ENCODE assay signal across 8 cellular contexts in genomic region chr20:31860431-31861345, GRCh38. TPM values are rescaled to one million over a fixed set of nuclear protein-coding genes. Genes with fewer than 3 reads are reported as not detected.
A peak's percentile ranks its signal among the peaks of the same experiment; 100 is the strongest.
DNase-seq lines count a peak whose midpoint lies in the region; TF ChIP-seq lines count a peak whose summit lies in the region.

No MANE protein-coding gene starts in this region.

- TF ChIP-seq POLR2A in adrenal gland (IDR thresholded peaks at IDR 0.05) = peak in 1 of 2 donors; percentile 54

- H3K4me1 ChIP-seq in adrenal gland (replicated peaks in 1 of 2) (peaks cover 14 to 20% of the 10 kb centered on the region in 2 donors), stomach smooth muscle (ENCODE audit: control insufficient read depth, insufficient read depth, low read length) (peaks cover 11% of the 10 kb centered on the region)

- no peaks in the 10 kb centered on the region for H3K27me3 ChIP-seq in adrenal gland
- peaks cover 38 to 44% of the 10 kb centered on the region in 2 donors for H3K27me3 ChIP-seq in stomach smooth muscle (ENCODE audit: control insufficient read depth in 1 of 2, insufficient read depth in 2 of 2, low read length in 2 of 2)

- H3K36me3 ChIP-seq in adrenal gland (replicated peaks in 1 of 2) (no peaks in the 10 kb centered on the region), stomach smooth muscle (ENCODE audit: control insufficient read depth in 2 of 2, insufficient read depth in 2 of 2, low read length in 2 of 2) (no peaks in the 10 kb centered on the region)

- H3K4me3 ChIP-seq in Jurkat, Clone E6-1 (ENCODE audit: low read length) = peak overlapping the region; percentile 60
- H3K4me3 ChIP-seq in adrenal gland (peak overlapping the region in 2 of 4 donors; percentile 43 to 83), stomach smooth muscle (ENCODE audit: low read length in 2 of 2) (peak overlapping the region; percentile 35 to 67)

- intact Hi-C loops in adrenal gland (cut with DNase I) = no loop called here

- WGBS in adrenal gland, 4 donors = 8 to 11% (median 9%) methylated on average over 19 to 32 of the region's 32 CpGs

- no peak for TF ChIP-seq CTCF in adrenal gland (IDR thresholded peaks at IDR 0.05)

- peak; percentile 37 to 68 for DNase-seq in NCI-H526 (lab: John Stamatoyannopoulos, UW)
- DNase-seq in NCI-H526 treated with DMSO at 0.1 percent for 48 hours (lab: John Stamatoyannopoulos, UW) = no peak
- DNase-seq in Jurkat, Clone E6-1 (ENCODE audit: low read depth, low spot score) = no peak
- DNase-seq in adrenal gland = peak; percentile 53 to 80 (median 67)
- peak; percentile 61 for DNase-seq in iPS-NIHi11 (ENCODE audit: low spot score)
- no peak for DNase-seq in KBM-7
- no peak for DNase-seq in NCI-H1694 (lab: John Stamatoyannopoulos, UW)

- H3K27ac ChIP-seq in adrenal gland = peak overlapping the region in 1 of 5 donors; percentile 34
- H3K27ac ChIP-seq in stomach smooth muscle (ENCODE audit: low read length) = no peak overlapping the region

- peak overlapping the region in 1 of 2 donors; percentile 22 for H3K9ac ChIP-seq in stomach smooth muscle (ENCODE audit: low read length in 2 of 2)

- H3K9me3 ChIP-seq in adrenal gland (replicated peaks in 1 of 3) (no peaks in the 10 kb centered on the region), stomach smooth muscle (ENCODE audit: control insufficient read depth in 2 of 2, low read length in 2 of 2) (no peaks in the 10 kb centered on the region)

- in situ Hi-C loops in KBM-7 (cut with MboI; ENCODE audit: low pct_unique_long_range_greater_than_20kb, low sequenced_read_pairs) = no loop called here

RNA-seq across cellular contexts. Expression of gene DUSP15, which starts 9.6 kb away (rescaled TPM):
- 2.3 TPM for polyA plus RNA-seq in Jurkat, Clone E6-1 (2012; ENCODE audit: insufficient read depth, insufficient read length)
- 10 to 100 TPM in 2 of 8 donors, 1 to 10 TPM in 6; 3.9 to 16.1 (median 6.1) TPM for total RNA-seq in adrenal gland
- polyA plus RNA-seq in adrenal gland = 10 to 100 TPM in 2 of 3 donors, 1 to 10 TPM in 1; 2.4 to 17.6 (median 16.2) TPM

RNA-seq across cellular contexts. Expression of gene TTLL9, which starts 9.7 kb away (rescaled TPM):
- not detected for polyA plus RNA-seq in Jurkat, Clone E6-1 (2012; ENCODE audit: insufficient read depth, insufficient read length)
- under 1 TPM in 3 of 8 donors, not detected in 5; 0.14 to 0.23 (median 0.16) TPM for total RNA-seq in adrenal gland
- polyA plus RNA-seq in adrenal gland = under 1 TPM; 0.13 to 0.88 (median 0.40) TPM

RNA-seq across cellular contexts. Expression of gene FOXS1, which starts 15.3 kb away (rescaled TPM):
- polyA plus RNA-seq in Jurkat, Clone E6-1 (2012; ENCODE audit: insufficient read depth, insufficient read length) = not detected
- 1 to 10 TPM in 6 of 8 donors, under 1 TPM in 2; 0.61 to 6.0 (median 1.9) TPM for total RNA-seq in adrenal gland
- 1 to 10 TPM in 2 of 3 donors, under 1 TPM in 1; 0.22 to 4.1 (median 2.7) TPM for polyA plus RNA-seq in adrenal gland

RNA-seq across cellular contexts. Expression of gene MYLK2, which starts 41.5 kb away (rescaled TPM):
- polyA plus RNA-seq in Jurkat, Clone E6-1 (2012; ENCODE audit: insufficient read depth, insufficient read length) = 0.91 TPM
- 1 to 10 TPM in 1 of 8 donors, not detected in 7; 1.5 TPM for total RNA-seq in adrenal gland
- polyA plus RNA-seq in adrenal gland = under 1 TPM in 1 of 3 donors, not detected in 2; 0.27 TPM

Comparison
In these comparisons a context has a peak if more than half of its experiments do, and no peak if none do; other contexts are left out.
1. DNase-seq: peak in NCI-H526 (2 of 2), adrenal gland (7 of 7) and iPS-NIHi11 (single experiment); none in NCI-H526 treated with DMSO at 0.1 percent for 48 hours (single experiment), Jurkat, Clone E6-1 (single experiment), KBM-7 (single experiment) and NCI-H1694 (single experiment).